9 cellular contexts compared by ENCODE assay signal in the genomic region with DNA sequence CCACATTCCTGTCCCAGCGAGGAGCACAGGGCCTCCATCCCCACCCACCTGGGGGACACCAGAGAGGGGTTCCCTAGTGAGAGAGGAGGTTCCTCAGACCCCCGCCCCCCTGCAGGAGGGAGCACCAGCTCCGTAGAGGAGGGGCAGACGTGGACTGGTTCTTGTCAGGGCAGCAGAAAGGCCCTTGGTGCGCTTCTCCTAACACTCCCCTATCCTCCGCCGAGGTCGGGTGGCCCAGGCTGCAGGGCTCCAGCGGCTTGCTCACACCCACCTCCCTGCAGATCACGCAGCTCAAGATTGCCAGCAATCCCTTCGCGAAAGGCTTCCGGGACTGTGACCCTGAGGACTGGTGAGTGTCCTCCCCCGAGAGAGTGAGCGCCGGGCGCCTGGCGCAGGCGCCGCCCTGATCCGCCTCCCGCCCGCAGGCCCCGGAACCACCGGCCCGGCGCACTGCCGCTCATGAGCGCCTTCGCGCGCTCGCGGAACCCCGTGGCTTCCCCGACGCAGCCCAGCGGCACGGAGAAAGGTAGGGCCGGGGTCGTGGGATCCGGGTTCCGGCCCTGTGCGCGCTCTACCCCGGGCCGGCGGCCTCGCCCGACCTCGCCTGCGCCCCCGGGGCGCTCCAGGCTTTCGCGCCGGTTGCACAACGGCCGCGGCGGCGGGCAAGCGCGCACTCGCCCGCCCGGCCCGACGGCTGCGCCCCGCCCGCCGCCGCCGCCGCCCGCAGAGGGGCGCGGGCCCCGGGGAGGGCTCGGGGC. TPM values are rescaled to one million over a fixed set of nuclear protein-coding genes. Genes with fewer than 3 reads are reported as not detected.
DNase-seq lines count a peak whose midpoint lies in the region; ATAC-seq and TF ChIP-seq lines count a peak whose summit lies in the region.
"Had no signal": no experiment of that assay in that cellular context is flagged by ENCODE, and none has a peak within 500 bp of the region (broad histone marks: within the 10 kb centered on the region; RNA-seq: fewer than 3 reads in every experiment).

No MANE protein-coding gene starts in this region.

- peak overlapping the region; percentile 66 to 81 (median 74) for H3K4me3 Mint-ChIP-seq in CD4-positive, CD25-positive, alpha-beta regulatory T cell
- peak overlapping the region; percentile 60 to 74 (median 66) for H3K4me3 Mint-ChIP-seq in naive thymus-derived CD4-positive, alpha-beta T cell

- intact Hi-C loops in mammary epithelial cell (cut with micrococcal nuclease) = no loop called here
- intact Hi-C loops in naive thymus-derived CD4-positive, alpha-beta T cell (cut with micrococcal nuclease) = loop anchor here (1.0 to 5.0 kb wide), 3 partner anchors 9 to 127 kb away; no protein-coding TSS in a partner anchor

- DNase-seq in CD4-positive, CD25-positive, alpha-beta regulatory T cell = peak in 1 of 3 donors; percentile 28
- DNase-seq in mammary epithelial cell (no peak), globus pallidus (ENCODE audit: low spot score) (no peak), NCI-H1417 treated with DMSO at 0.1 percent for 48 hours (lab: John Stamatoyannopoulos, UW) (no peak), NCI-H774 (lab: John Stamatoyannopoulos, UW) (no peak)
- DNase-seq in naive thymus-derived CD4-positive, alpha-beta T cell = peak in 2 of 9 donors; percentile 7 to 39
- DNase-seq in activated CD4-positive, alpha-beta T cell treated with anti-CD3 and anti-CD28 coated beads, Interleukin-2, amount 50 U/mL, for 4 hours = no peak

- H3K4me1 ChIP-seq in CD4-positive, CD25-positive, alpha-beta regulatory T cell (ENCODE audit: control insufficient read depth, insufficient read depth, low read length, poor library complexity, severe bottlenecking) = peaks cover 29% of the 10 kb centered on the region
- no peaks in the 10 kb centered on the region for H3K4me1 ChIP-seq in Loucy (ENCODE audit: insufficient read depth, low read length, poor library complexity, severe bottlenecking)
- peaks cover 12% of the 10 kb centered on the region for H3K4me1 ChIP-seq in mammary epithelial cell (ENCODE audit: insufficient read depth, low read length)
- peaks cover 0 to 15% of the 10 kb centered on the region in 2 donors for H3K4me1 ChIP-seq in naive thymus-derived CD4-positive, alpha-beta T cell (ENCODE audit: control insufficient read depth in 2 of 2, insufficient read depth in 2 of 2, low read length in 2 of 2)

- TF ChIP-seq CTCF in Loucy (conservative IDR thresholded peaks at IDR 0.05; ENCODE audit: low read length) (no peak), mammary epithelial cell (conservative IDR thresholded peaks at IDR 0.05 in 1 of 2, IDR thresholded peaks at IDR 0.05 in 1 of 2; ENCODE audit: extremely low read depth in 1 of 2, insufficient read depth in 1 of 2, low read depth in 1 of 2, low read length in 2 of 2) (no peak)

- in situ Hi-C loops in mammary epithelial cell (cut with MboI; ENCODE audit: low sequenced_read_pairs in 2 of 2) = no loop called here

- CTCF ChIA-PET in mammary epithelial cell (lab: Charles Lee; ENCODE audit: low non-redundant PET) = no interaction called here
- CTCF ChIA-PET in naive thymus-derived CD4-positive, alpha-beta T cell (lab: Charles Lee) = interaction anchor here (1.6 kb wide), 1 partner anchor 9 kb away, joined by 3 read pairs; no protein-coding TSS in a partner anchor

- H3K9ac ChIP-seq in Loucy (ENCODE audit: low read depth, low read length, poor library complexity, severe bottlenecking) (peak overlapping the region; percentile 70), mammary epithelial cell (ENCODE audit: insufficient read depth, low read length) (no peak overlapping the region)

- BruUV-seq in mammary epithelial cell (replicated peaks; lab: Mats Ljungman, UMichigan) = no TSS peak

- H3K36me3 ChIP-seq in CD4-positive, CD25-positive, alpha-beta regulatory T cell (ENCODE audit: control insufficient read depth, insufficient read depth, low read length) = no peaks in the 10 kb centered on the region
- H3K36me3 ChIP-seq in Loucy (ENCODE audit: insufficient read depth, low read length) (no peaks in the 10 kb centered on the region), mammary epithelial cell (ENCODE audit: insufficient read depth, low read length) (no peaks in the 10 kb centered on the region)
- H3K36me3 ChIP-seq in naive thymus-derived CD4-positive, alpha-beta T cell (ENCODE audit: control insufficient read depth in 2 of 3, insufficient read depth in 3 of 3, low read length in 3 of 3) = no peaks in the 10 kb centered on the region

- H3K79me2 ChIP-seq in Loucy (ENCODE audit: insufficient read depth, low read length) (peaks cover 23% of the 10 kb centered on the region; the same call in 1 of the 2 replicates), mammary epithelial cell (ENCODE audit: insufficient read depth, low read length) (no peaks in the 10 kb centered on the region)

- no peaks in the 10 kb centered on the region for H4K20me1 ChIP-seq in Loucy (ENCODE audit: insufficient read depth, low read length, poor library complexity, severe bottlenecking)
- H4K20me1 ChIP-seq in mammary epithelial cell (ENCODE audit: insufficient read depth, low read length) = no peaks in the 10 kb centered on the region

- peaks cover 8% of the 10 kb centered on the region for H3K27me3 ChIP-seq in CD4-positive, CD25-positive, alpha-beta regulatory T cell (ENCODE audit: control insufficient read depth, insufficient read depth, low read length)
- no peaks in the 10 kb centered on the region for H3K27me3 ChIP-seq in Loucy (ENCODE audit: insufficient read depth, low read length, poor library complexity, severe bottlenecking)
- H3K27me3 ChIP-seq in mammary epithelial cell (ENCODE audit: insufficient read depth, low read length) = peaks cover 2% of the 10 kb centered on the region
- H3K27me3 ChIP-seq in naive thymus-derived CD4-positive, alpha-beta T cell (ENCODE audit: control insufficient read depth in 2 of 2, insufficient read depth in 2 of 2, low read length in 2 of 2) = peaks cover 9 to 37% of the 10 kb centered on the region in 2 donors

- peak in 1 of 2 donors; percentile 15 for ATAC-seq in CD4-positive, CD25-positive, alpha-beta regulatory T cell (ENCODE audit: low read depth in 2 of 2)
- peak; percentile 58 for ATAC-seq in naive thymus-derived CD4-positive, alpha-beta T cell

- no peak overlapping the region for H3K4me3 ChIP-seq in CD4-positive, CD25-positive, alpha-beta regulatory T cell (ENCODE audit: low read depth, low read length)
- peak overlapping the region; percentile 72 for H3K4me3 ChIP-seq in Loucy (ENCODE audit: low read length, poor library complexity, severe bottlenecking)
- peak overlapping the region in 2 of 3 experiments; percentile 33 to 44 for H3K4me3 ChIP-seq in mammary epithelial cell (replicated peaks in 1 of 3; ENCODE audit: insufficient read depth in 1 of 3, low read depth in 2 of 3, low read length in 3 of 3)
- no peak overlapping the region for H3K4me3 ChIP-seq in naive thymus-derived CD4-positive, alpha-beta T cell (ENCODE audit: low read length)

- no CpG with 5 or more reads among the region's 81 CpGs for WGBS in mammary epithelial cell (ENCODE audit: low coverage, missing lambda C conversion rate)

- H3F3A ChIP-seq in Loucy (ENCODE audit: low read depth) = no peaks in the 10 kb centered on the region

- H3K9me2 ChIP-seq in Loucy (replicated peaks; ENCODE audit: low read depth, low read length) = no peaks in the 10 kb centered on the region

- H3K27ac Mint-ChIP-seq in CD4-positive, CD25-positive, alpha-beta regulatory T cell = no peak overlapping the region
- H3K27ac Mint-ChIP-seq in naive thymus-derived CD4-positive, alpha-beta T cell = no peak overlapping the region

- dilution Hi-C loops in mammary epithelial cell (cut with HindIII; ENCODE audit: low sequenced_read_pairs) = no loop called here

- peaks cover 75% of the 10 kb centered on the region for H3K27me3 Mint-ChIP-seq in CD4-positive, CD25-positive, alpha-beta regulatory T cell
- peaks cover 42 to 69% (median 50%) of the 10 kb centered on the region in 5 donors for H3K27me3 Mint-ChIP-seq in naive thymus-derived CD4-positive, alpha-beta T cell

- H3K4me1 Mint-ChIP-seq in CD4-positive, CD25-positive, alpha-beta regulatory T cell = peaks cover 0 to 34% (median 8%) of the 10 kb centered on the region in 4 donors
- H3K4me1 Mint-ChIP-seq in naive thymus-derived CD4-positive, alpha-beta T cell = peaks cover 0 to 33% (median 17%) of the 10 kb centered on the region in 7 donors

- no peaks in the 10 kb centered on the region for H3K9me3 ChIP-seq in CD4-positive, CD25-positive, alpha-beta regulatory T cell (ENCODE audit: control insufficient read depth in 2 of 2, low read length in 2 of 2)
- no peaks in the 10 kb centered on the region for H3K9me3 ChIP-seq in Loucy (ENCODE audit: insufficient read depth, low read depth, low read length)
- H3K9me3 ChIP-seq in mammary epithelial cell (replicated peaks; ENCODE audit: insufficient read depth, low read length) = no peaks in the 10 kb centered on the region
- no peaks in the 10 kb centered on the region for H3K9me3 ChIP-seq in naive thymus-derived CD4-positive, alpha-beta T cell (ENCODE audit: control insufficient read depth in 2 of 3, low read length in 3 of 3)

- H3K4me2 ChIP-seq in Loucy (ENCODE audit: low read depth, low read length, poor library complexity, severe bottlenecking) = peak overlapping the region; percentile 66
- H3K4me2 ChIP-seq in mammary epithelial cell (ENCODE audit: insufficient read depth, low read depth, low read length) = peak overlapping the region; percentile 80

- H3K9me3 Mint-ChIP-seq in CD4-positive, CD25-positive, alpha-beta regulatory T cell = peaks cover 0 to 2% (median 0%) of the 10 kb centered on the region in 7 donors
- H3K9me3 Mint-ChIP-seq in naive thymus-derived CD4-positive, alpha-beta T cell = peaks cover 0 to 3% (median 0%) of the 10 kb centered on the region in 11 donors

- H2AFZ ChIP-seq in Loucy (ENCODE audit: low read length) (no peak overlapping the region), mammary epithelial cell (ENCODE audit: low read depth, low read length) (peak overlapping the region; percentile 68)

- POLR2A ChIA-PET in naive thymus-derived CD4-positive, alpha-beta T cell (lab: Charles Lee) = no interaction called here

- H3K27ac ChIP-seq in CD4-positive, CD25-positive, alpha-beta regulatory T cell (ENCODE audit: insufficient read depth, low read length, poor library complexity, severe bottlenecking) = no peak overlapping the region
- H3K27ac ChIP-seq in mammary epithelial cell (ENCODE audit: insufficient read depth, low read depth, low read length) = no peak overlapping the region
- H3K27ac ChIP-seq in naive thymus-derived CD4-positive, alpha-beta T cell (ENCODE audit: low read depth, low read length) = no peak overlapping the region

- no peaks in the 10 kb centered on the region for H3K36me3 Mint-ChIP-seq in CD4-positive, CD25-positive, alpha-beta regulatory T cell
- H3K36me3 Mint-ChIP-seq in naive thymus-derived CD4-positive, alpha-beta T cell = no peaks in the 10 kb centered on the region

RNA-seq across cellular contexts. Expression of gene TBX1, which starts 5.1 kb away (rescaled TPM):
- total RNA-seq in CD4-positive, CD25-positive, alpha-beta regulatory T cell = not detected
- polyA plus RNA-seq in CD4-positive, CD25-positive, alpha-beta regulatory T cell = not detected
- total RNA-seq in mammary epithelial cell = under 1 TPM in 1 of 2 donors, not detected in 1; 0.17 TPM
- not detected for polyA plus RNA-seq in mammary epithelial cell
- not detected for polyA minus RNA-seq in mammary epithelial cell
- total RNA-seq in naive thymus-derived CD4-positive, alpha-beta T cell = under 1 TPM in 1 of 5 experiments, not detected in 4; 0.22 TPM
- polyA plus RNA-seq in naive thymus-derived CD4-positive, alpha-beta T cell = not detected
- total RNA-seq: kidney epithelial cell had no signal

RNA-seq across cellular contexts. Expression of gene GP1BB, which starts 42.3 kb away (rescaled TPM):
- 6.4 TPM for total RNA-seq in CD4-positive, CD25-positive, alpha-beta regulatory T cell
- not detected for polyA plus RNA-seq in CD4-positive, CD25-positive, alpha-beta regulatory T cell
- 1 to 10 TPM in 1 of 2 donors, under 1 TPM in 1; 0.21 to 1.5 TPM for total RNA-seq in mammary epithelial cell
- 0.76 TPM for polyA plus RNA-seq in mammary epithelial cell
- not detected for polyA minus RNA-seq in mammary epithelial cell
- 1 to 10 TPM in 1 of 5 experiments, under 1 TPM in 1, not detected in 3; 0.40 to 3.0 TPM for total RNA-seq in naive thymus-derived CD4-positive, alpha-beta T cell
- polyA plus RNA-seq in naive thymus-derived CD4-positive, alpha-beta T cell = not detected

RNA-seq across cellular contexts. Expression of gene SEPTIN5, which starts 51.4 kb away (rescaled TPM):
- 5.2 TPM for total RNA-seq in CD4-positive, CD25-positive, alpha-beta regulatory T cell
- not detected for polyA plus RNA-seq in CD4-positive, CD25-positive, alpha-beta regulatory T cell
- total RNA-seq in mammary epithelial cell = 10 to 100 TPM in 1 of 2 donors, 1 to 10 TPM in 1; 7.9 to 20.5 TPM
- polyA plus RNA-seq in mammary epithelial cell = 6.5 TPM
- 29.6 TPM for polyA minus RNA-seq in mammary epithelial cell
- total RNA-seq in naive thymus-derived CD4-positive, alpha-beta T cell = 1 to 10 TPM in 1 of 5 experiments, under 1 TPM in 2, not detected in 2; 0.22 to 4.2 (median 0.66) TPM
- under 1 TPM in 1 of 2 donors, not detected in 1; 0.32 TPM for polyA plus RNA-seq in naive thymus-derived CD4-positive, alpha-beta T cell

Comparison
In these comparisons a context has a peak if more than half of its experiments do, and no peak if none do; other contexts are left out.
1. H3K4me3 ChIP-seq: peak in Loucy (single experiment) and mammary epithelial cell (2 of 3); none in CD4-positive, CD25-positive, alpha-beta regulatory T cell (single experiment) and naive thymus-derived CD4-positive, alpha-beta T cell (single experiment).